In genomic region chr18:53698907-53699306, GRCh38 we compare ENCODE assay signal across 8 cellular contexts.
DNase-seq lines count a peak whose midpoint lies in the region; ATAC-seq, FAIRE-seq and TF ChIP-seq lines count a peak whose summit lies in the region.

No MANE protein-coding gene starts in this region.

- in situ Hi-C loops in brain microvascular endothelial cell (cut with HindIII; ENCODE audit: low pct_ligation_motif_present, low sequenced_read_pairs): no loop called here
- in situ Hi-C loops in HepG2 (cut with HindIII; ENCODE audit: extremely low pct_ligation_motif_present, low pct_unique_long_range_greater_than_20kb): loop anchor here (5.0 kb wide), 1 partner anchor 428 kb away; no protein-coding TSS in a partner anchor

- no peaks in the 10 kb centered on the region for H3K4me1 ChIP-seq in HepG2 (ENCODE audit: insufficient read depth, low read length)

- no peaks in the 10 kb centered on the region for H3K27me3 ChIP-seq in brain microvascular endothelial cell (replicated peaks)
- H3K27me3 ChIP-seq in HepG2 (ENCODE audit: control insufficient read depth in 1 of 2, insufficient read depth in 2 of 2, low read length in 2 of 2): no peaks in the 10 kb centered on the region

- H3K4me3 ChIP-seq in brain microvascular endothelial cell (ENCODE audit: low read depth, low read length) (no peak overlapping the region), HepG2 (replicated peaks in 1 of 3; ENCODE audit: insufficient read depth in 1 of 3, low read depth in 2 of 3, low read length in 3 of 3) (no peak overlapping the region)

- peak; percentile 37 for FAIRE-seq in HepG2 (lab: Jason Lieb, UNC)

- no peaks in the 10 kb centered on the region for H4K20me1 ChIP-seq in HepG2 (ENCODE audit: insufficient read depth, low read length)

- H3K9ac ChIP-seq in HepG2 (ENCODE audit: insufficient read depth, low read depth, low read length): no peak overlapping the region

- intact Hi-C loops in HepG2 (cut with micrococcal nuclease; ENCODE audit: unreplicated experiment): loop anchor here (1.0 kb wide), 2 partner anchors 420 to 428 kb away; no protein-coding TSS in a partner anchor

- no peaks in the 10 kb centered on the region for H3K79me2 ChIP-seq in HepG2 (ENCODE audit: insufficient read depth, low read length)

- POLR2A ChIA-PET in HepG2 (lab: Yijun Ruan, JAX): no interaction called here

- H3K4me2 ChIP-seq in HepG2 (ENCODE audit: low read depth, low read length): no peak overlapping the region

- TF ChIP-seq POLR2A in HepG2 (IDR thresholded peaks at IDR 0.05; ENCODE audit: insufficient read depth in 1 of 2, low read depth in 2 of 2, low read length in 2 of 2): no peak

- BruUV-seq in HepG2 (replicated peaks; lab: Mats Ljungman, UMichigan): no TSS peak

- WGBS in HepG2 (ENCODE audit: low lambda C conversion rate): 0% methylated on average over 2 of the region's 2 CpGs

- TF ChIP-seq CTCF in brain microvascular endothelial cell (IDR thresholded peaks at IDR 0.05; ENCODE audit: low read depth, low read length, missing control alignments) (peak; percentile 71), HepG2 (CRISPR knock-in tag; IDR thresholded peaks at IDR 0.05) (peak; percentile 55)

- H3K27ac ChIP-seq in brain microvascular endothelial cell (no peak overlapping the region), HepG2 (ENCODE audit: extremely low read length, insufficient read depth, low read length) (no peak overlapping the region)

- ATAC-seq in HepG2 (peak; percentile 82), GM18861 (IDR thresholded peaks at IDR 0.05; ENCODE audit: unreplicated experiment) (no peak)

- peak; percentile 8 for DNase-seq in stimulated activated CD4-positive, alpha-beta T cell treated with anti-CD3 and anti-CD28 coated beads, Interleukin-15, amount 100 ng/mL, for 24 hours
- DNase-seq in stimulated activated CD4-positive, alpha-beta T cell treated with anti-CD3 and anti-CD28 coated beads, Interleukin-4, amount 100 ng/mL, for 4 hours: no peak
- DNase-seq in NCI-H1105 treated with DMSO at 0.1 percent for 48 hours (lab: John Stamatoyannopoulos, UW): peak; percentile 58
- DNase-seq in brain microvascular endothelial cell: peak; percentile 45
- peak; percentile 33 for DNase-seq in HepG2 (ENCODE audit: low spot score)
- no peak for DNase-seq in stimulated activated naive CD4-positive, alpha-beta T cell treated with Interleukin-2 at 50 U/mL for 16 hours (lab: John Stamatoyannopoulos, UW)
- no peak for DNase-seq in NCI-H146 (lab: John Stamatoyannopoulos, UW)

- no peak overlapping the region for H2AFZ ChIP-seq in HepG2 (ENCODE audit: low read length)

- CTCF ChIA-PET in HepG2 (lab: Yijun Ruan, JAX; ENCODE audit: low intra/inter-chr PET ratio, low total read pairs): interaction anchor here (2.2 kb wide), 1 partner anchor 420 kb away, joined by 7 read pairs; no protein-coding TSS in a partner anchor

- H3K36me3 ChIP-seq in brain microvascular endothelial cell (replicated peaks): no peaks in the 10 kb centered on the region
- H3K36me3 ChIP-seq in HepG2 (replicated peaks in 1 of 2; ENCODE audit: control insufficient read depth in 1 of 2, insufficient read depth in 2 of 2, low read length in 2 of 2): no peaks in the 10 kb centered on the region

- TF ChIP-seq EP300 in HepG2 (IDR thresholded peaks at IDR 0.05; ENCODE audit: low read depth in 2 of 2, low read length in 2 of 2): no peak
- TF ChIP-seq EP300 in HepG2 (CRISPR knock-in tag; IDR thresholded peaks at IDR 0.05; ENCODE audit: borderline replicate concordance): no peak

- no peaks in the 10 kb centered on the region for H3K9me3 ChIP-seq in HepG2 (ENCODE audit: low read length)

- TF ChIP-seq RAD21 in HepG2 (CRISPR knock-in tag; IDR thresholded peaks at IDR 0.05): no peak

TF ChIP-seq in HepG2, 621 proteins besides CTCF, POLR2A, EP300 and RAD21:
- TF ChIP-seq SMC3 (IDR thresholded peaks at IDR 0.05; ENCODE audit: low read length) (peak; percentile 53; the same call in 1 of the 2 replicates), NONO (IDR thresholded peaks at IDR 0.05) (no peak), NONO (CRISPR knock-in tag; conservative IDR thresholded peaks at IDR 0.05) (no peak), ERF (CRISPR knock-in tag; IDR thresholded peaks at IDR 0.05) (no peak), STAG1 (CRISPR knock-in tag; IDR thresholded peaks at IDR 0.05) (peak; percentile 52)
TF ChIP-seq in HepG2: peak in this region for 2.

Comparison
In these comparisons a context has a peak if more than half of its experiments do, and no peak if none do; other contexts are left out.
1. DNase-seq: peak in stimulated activated CD4-positive, alpha-beta T cell treated with anti-CD3 and anti-CD28 coated beads, Interleukin-15, amount 100 ng/mL, for 24 hours (single experiment), NCI-H1105 treated with DMSO at 0.1 percent for 48 hours (single experiment), brain microvascular endothelial cell (single experiment) and HepG2 (single experiment); none in stimulated activated CD4-positive, alpha-beta T cell treated with anti-CD3 and anti-CD28 coated beads, Interleukin-4, amount 100 ng/mL, for 4 hours (0 of 2), stimulated activated naive CD4-positive, alpha-beta T cell treated with Interleukin-2 at 50 U/mL for 16 hours (single experiment) and NCI-H146 (single experiment).